In the genomic region with DNA sequence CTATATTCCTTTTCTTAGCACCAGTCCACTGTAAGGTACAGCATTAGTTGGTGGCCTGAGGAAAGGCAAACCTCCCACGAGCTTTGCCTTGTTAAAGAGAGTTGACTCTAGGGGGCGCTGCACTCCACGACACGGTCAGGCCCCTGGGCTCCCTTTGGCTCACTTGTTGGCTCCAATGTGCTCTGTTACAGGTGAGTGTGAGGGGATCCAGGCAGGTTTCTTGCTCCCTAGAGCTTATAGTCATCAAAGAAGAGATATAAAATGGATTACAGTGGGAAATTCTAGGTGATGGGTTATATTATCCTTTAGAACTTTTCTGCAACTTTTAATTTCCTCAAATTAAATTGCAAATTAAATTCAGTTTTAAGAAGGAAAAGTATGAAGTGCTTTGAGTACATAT, we compare ENCODE assay signal across 9 cellular contexts. TPM values are rescaled to one million over a fixed set of nuclear protein-coding genes. Genes with fewer than 3 reads are reported as not detected.
DNase-seq lines count a peak whose midpoint lies in the region; ATAC-seq and TF ChIP-seq lines count a peak whose summit lies in the region.
"Had no signal": no experiment of that assay in that cellular context is flagged by ENCODE, and none has a peak within 500 bp of the region (broad histone marks: within the 10 kb centered on the region; RNA-seq: fewer than 3 reads in every experiment).

No MANE protein-coding gene starts in this region.

- BruUV-seq in PC-3 (replicated peaks; lab: Mats Ljungman, UMichigan): no TSS peak

- peak; percentile 52 for ATAC-seq in PC-3
- peak; percentile 16 for ATAC-seq in stimulated activated naive CD8-positive, alpha-beta T cell treated with anti-CD3 and anti-CD28 coated beads, Interleukin-15, Interleukin-2, amounts not matched to agents 100 U/mL and 50 U/mL, for 24 hours
- no peak for ATAC-seq in HG03565 (IDR thresholded peaks at IDR 0.05; ENCODE audit: unreplicated experiment)

- intact Hi-C loops in PC-3 (cut with micrococcal nuclease): no loop called here

- H3K9me3 Mint-ChIP-seq in activated T-cell treated with anti-CD3 and anti-CD28 coated beads, Interleukin-2, amount 50 U/mL, for 24 hours: no peaks in the 10 kb centered on the region
- H3K9me3 Mint-ChIP-seq in nephron progenitor cell: no peaks in the 10 kb centered on the region

- H3K4me1 ChIP-seq in Karpas-422 (ENCODE audit: low read length): peaks cover 25% of the 10 kb centered on the region
- H3K4me1 ChIP-seq in PC-3 (ENCODE audit: insufficient read depth, low read length): peaks cover 8% of the 10 kb centered on the region
- no peaks in the 10 kb centered on the region for H3K4me1 ChIP-seq in fibroblast of lung (ENCODE audit: control insufficient read depth, extremely low read depth, insufficient read depth, low read length)

- TF ChIP-seq CTCF in PC-3 (conservative IDR thresholded peaks at IDR 0.05; ENCODE audit: low read depth, low read length): peak; percentile 86
- TF ChIP-seq CTCF in fibroblast of lung (conservative IDR thresholded peaks at IDR 0.05 in 1 of 2, IDR thresholded peaks at IDR 0.05 in 1 of 2; ENCODE audit: low read depth in 1 of 2, low read length in 2 of 2): peak; percentile 78 to 81
- peak; percentile 83 for TF ChIP-seq CTCF in nephron progenitor cell (IDR thresholded peaks at IDR 0.05)

- H4K20me1 ChIP-seq in Karpas-422 (ENCODE audit: insufficient read depth, low read depth, low read length) (no peaks in the 10 kb centered on the region), PC-3 (ENCODE audit: low read length) (no peaks in the 10 kb centered on the region), fibroblast of lung (ENCODE audit: control insufficient read depth, extremely low read depth, insufficient read depth, low read length) (no peaks in the 10 kb centered on the region)

- H2AFZ ChIP-seq in Karpas-422 (ENCODE audit: low read length): no peak overlapping the region
- no peak overlapping the region for H2AFZ ChIP-seq in PC-3 (ENCODE audit: low read length)
- H2AFZ ChIP-seq in fibroblast of lung (ENCODE audit: low read length): no peak overlapping the region

- peaks cover 4% of the 10 kb centered on the region for H3K36me3 Mint-ChIP-seq in activated T-cell treated with anti-CD3 and anti-CD28 coated beads, Interleukin-2, amount 50 U/mL, for 24 hours (ENCODE audit: low read depth)
- no peaks in the 10 kb centered on the region for H3K36me3 Mint-ChIP-seq in nephron progenitor cell (ENCODE audit: low read depth)

- H3K4me2 ChIP-seq in Karpas-422 (ENCODE audit: low read depth, low read length, poor library complexity, severe bottlenecking): no peak overlapping the region
- no peak overlapping the region for H3K4me2 ChIP-seq in PC-3 (ENCODE audit: low read length)
- H3K4me2 ChIP-seq in fibroblast of lung (ENCODE audit: extremely low read depth, insufficient read depth, low read length): no peak overlapping the region

- H3K36me3 ChIP-seq in Karpas-422 (ENCODE audit: insufficient read depth, low read length) (no peaks in the 10 kb centered on the region), PC-3 (ENCODE audit: low read depth, low read length) (no peaks in the 10 kb centered on the region), fibroblast of lung (ENCODE audit: control insufficient read depth, insufficient read depth, low read length) (no peaks in the 10 kb centered on the region)

- POLR2A ChIA-PET in PC-3 (lab: Charles Lee; ENCODE audit: unreplicated experiment): interaction anchor here (0.6 kb wide), 1 partner anchor 307 kb away, joined by 5 read pairs; no protein-coding TSS in a partner anchor

- H3K9me2 ChIP-seq in Karpas-422 (replicated peaks; ENCODE audit: insufficient read depth, low read length) (no peaks in the 10 kb centered on the region), PC-3 (replicated peaks; ENCODE audit: low read length) (no peaks in the 10 kb centered on the region)

- H3K27me3 Mint-ChIP-seq in activated T-cell treated with anti-CD3 and anti-CD28 coated beads, Interleukin-2, amount 50 U/mL, for 24 hours: no peaks in the 10 kb centered on the region
- no peaks in the 10 kb centered on the region for H3K27me3 Mint-ChIP-seq in nephron progenitor cell (ENCODE audit: low read depth, poor library complexity)

- H3K9me3 ChIP-seq in Karpas-422 (ENCODE audit: low read length): no peaks in the 10 kb centered on the region
- no peaks in the 10 kb centered on the region for H3K9me3 ChIP-seq in PC-3 (ENCODE audit: low read length)
- H3K9me3 ChIP-seq in fibroblast of lung (ENCODE audit: control insufficient read depth, insufficient read depth, low read depth, low read length): no peaks in the 10 kb centered on the region

- CTCF ChIA-PET in PC-3 (lab: Charles Lee): interaction anchor here (0.6 to 1.2 kb wide), 8 partner anchors 30 to 333 kb away, joined by 3 to 9 read pairs (median 4); no protein-coding TSS in a partner anchor

- H3K79me2 ChIP-seq in Karpas-422 (ENCODE audit: low read length) (peaks cover 7% of the 10 kb centered on the region), PC-3 (ENCODE audit: low read length) (peaks cover 7% of the 10 kb centered on the region), fibroblast of lung (ENCODE audit: control insufficient read depth, insufficient read depth, low read length) (peaks cover 3% of the 10 kb centered on the region)

- H3K9ac ChIP-seq in Karpas-422 (ENCODE audit: low read length): peak overlapping the region; percentile 6; the same call in 1 of the 2 replicates
- H3K9ac ChIP-seq in PC-3 (ENCODE audit: low read length): no peak overlapping the region
- H3K9ac ChIP-seq in fibroblast of lung (ENCODE audit: insufficient read depth, low read length): no peak overlapping the region

- no peaks in the 10 kb centered on the region for H3K27me3 ChIP-seq in Karpas-422 (ENCODE audit: low read length)
- H3K27me3 ChIP-seq in PC-3 (ENCODE audit: low read length): no peaks in the 10 kb centered on the region
- H3K27me3 ChIP-seq in fibroblast of lung (ENCODE audit: control insufficient read depth, insufficient read depth, low read length): no peaks in the 10 kb centered on the region

- H3K4me3 Mint-ChIP-seq in activated T-cell treated with anti-CD3 and anti-CD28 coated beads, Interleukin-2, amount 50 U/mL, for 24 hours: no peak overlapping the region
- H3K4me3 Mint-ChIP-seq in nephron progenitor cell: no peak overlapping the region

- peak overlapping the region; percentile 67 for H3K27ac ChIP-seq in Karpas-422 (ENCODE audit: low read length)
- H3K27ac ChIP-seq in PC-3 (ENCODE audit: low read length): no peak overlapping the region
- no peak overlapping the region for H3K27ac ChIP-seq in fibroblast of lung (ENCODE audit: insufficient read depth, low read length)

- no peaks in the 10 kb centered on the region for H3F3A ChIP-seq in PC-3 (ENCODE audit: low read length, unreplicated experiment)

- DNase-seq in G401 (ENCODE audit: low spot score): peak; percentile 79
- DNase-seq in Karpas-422: peak; percentile 96
- peak; percentile 88 for DNase-seq in PC-3
- DNase-seq in activated T-cell treated with anti-CD3 and anti-CD28 coated beads, Interleukin-2, amount 50 U/mL, for 24 hours: peak; percentile 82
- peak; percentile 54 to 75 for DNase-seq in fibroblast of lung (ENCODE audit: low read depth in 2 of 2)
- peak; percentile 85 for DNase-seq in nephron progenitor cell
- peak; percentile 88 for DNase-seq in stimulated activated naive CD8-positive, alpha-beta T cell treated with anti-CD3 and anti-CD28 coated beads, Interleukin-15, Interleukin-2, amounts not matched to agents 100 U/mL and 50 U/mL, for 24 hours

- in situ Hi-C loops in G401 (cut with HindIII; ENCODE audit: low sequenced_read_pairs): no loop called here

- peaks cover 13% of the 10 kb centered on the region for H3K4me1 Mint-ChIP-seq in activated T-cell treated with anti-CD3 and anti-CD28 coated beads, Interleukin-2, amount 50 U/mL, for 24 hours (ENCODE audit: low read depth)
- peaks cover 20% of the 10 kb centered on the region for H3K4me1 Mint-ChIP-seq in nephron progenitor cell

- H3K4me3 ChIP-seq in Karpas-422 (ENCODE audit: low read length) (no peak overlapping the region), PC-3 (ENCODE audit: low read length) (no peak overlapping the region), fibroblast of lung (replicated peaks in 1 of 4; ENCODE audit: control extremely low read depth in 1 of 4, insufficient read depth in 1 of 4, low read depth in 3 of 4, low read length in 4 of 4) (no peak overlapping the region)

- H3K27ac Mint-ChIP-seq in activated T-cell treated with anti-CD3 and anti-CD28 coated beads, Interleukin-2, amount 50 U/mL, for 24 hours: no peak overlapping the region
- H3K27ac Mint-ChIP-seq in nephron progenitor cell: no peak overlapping the region

RNA-seq across cellular contexts. Expression of gene WDR87, which starts 3.7 kb away (rescaled TPM):
- total RNA-seq in G401 (2014; rRNA removed; shearing (Covaris generic)): not detected in 2 replicates
- total RNA-seq in Karpas-422 (2014; rRNA removed; shearing (Covaris generic); ENCODE audit: low replicate concordance): not detected in 2 replicates
- total RNA-seq in PC-3 (2014; rRNA removed) (not detected in 2 replicates), fibroblast of lung (not detected in 2 replicates)
- polyA plus RNA-seq in fibroblast of lung: not detected in 2 replicates
- polyA plus RNA-seq in fibroblast of lung (2012): not detected in 2 replicates
- polyA minus RNA-seq in fibroblast of lung (ENCODE audit: low replicate concordance): not detected in 2 replicates
- polyA plus RNA-seq: esophagus had no signal

RNA-seq across cellular contexts. Expression of gene SIPA1L3, which starts 4.3 kb away (rescaled TPM):
- 5.5 and 8.1 TPM in 2 replicates for total RNA-seq in G401 (2014; rRNA removed; shearing (Covaris generic))
- total RNA-seq in Karpas-422 (2014; rRNA removed; shearing (Covaris generic); ENCODE audit: low replicate concordance): 68.6 and 88.1 TPM in 2 replicates
- total RNA-seq in PC-3 (2014; rRNA removed) (38.7 and 56.3 TPM in 2 replicates), fibroblast of lung (4.9 and 10.1 TPM in 2 replicates)
- 3.7 and 6.2 TPM in 2 replicates for polyA plus RNA-seq in fibroblast of lung
- 5.2 and 8.1 TPM in 2 replicates for polyA plus RNA-seq in fibroblast of lung (2012)
- polyA minus RNA-seq in fibroblast of lung (ENCODE audit: low replicate concordance): 73.8 and 98.8 TPM in 2 replicates
